In the genomic region with DNA sequence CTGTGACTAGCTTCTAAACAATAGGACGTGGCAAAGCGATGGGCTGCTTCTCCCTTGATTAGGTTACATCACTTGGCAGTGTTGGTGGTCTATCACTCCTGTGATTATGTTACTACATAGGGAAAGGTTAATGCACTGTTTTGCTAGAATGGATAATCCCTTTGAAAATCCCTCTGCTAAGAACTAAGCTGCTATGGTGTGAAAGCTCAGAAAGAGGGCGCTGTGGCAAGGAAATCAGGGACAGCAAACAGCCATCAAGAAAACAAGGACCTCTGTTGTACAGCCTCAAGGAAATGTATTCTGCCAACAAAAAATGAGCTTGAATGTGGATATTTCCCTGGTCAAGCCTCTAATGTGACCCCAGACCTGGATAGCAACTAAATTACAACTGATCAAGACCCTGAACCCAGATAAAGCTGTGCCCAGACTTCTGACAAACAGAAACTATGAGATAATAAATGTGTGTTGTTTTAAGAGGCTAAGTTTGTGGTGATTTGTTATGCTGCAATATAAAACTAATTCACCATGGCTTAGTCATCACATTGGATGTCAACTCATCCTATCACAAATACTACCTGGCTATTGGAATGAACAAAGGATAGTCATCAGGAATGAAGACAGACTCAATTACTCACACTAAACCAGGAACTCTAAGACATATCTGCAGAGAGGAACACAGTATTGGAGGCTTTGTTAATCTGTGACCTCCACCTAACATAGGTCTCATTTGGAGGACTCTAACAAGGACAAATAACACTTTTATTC, we compare ENCODE assay signal across 8 cellular contexts.
A peak's percentile ranks its signal among the peaks of the same experiment; 100 is the strongest.
DNase-seq lines count a peak whose midpoint lies in the region; ATAC-seq and TF ChIP-seq lines count a peak whose summit lies in the region.

No MANE protein-coding gene starts in this region.

- H3K9me3 ChIP-seq in Caco-2, result no peaks in the 10 kb centered on the region

- H3K9me3 Mint-ChIP-seq in Caco-2 (ENCODE audit: unreplicated experiment) (no peaks in the 10 kb centered on the region), WTC11 (no peaks in the 10 kb centered on the region)
- H3K9me3 Mint-ChIP-seq in effector memory CD8-positive, alpha-beta T cell, result peaks cover 0 to 8% of the 10 kb centered on the region in 2 donors

- ATAC-seq in WTC11, result peak; percentile 95
- ATAC-seq in HG02642 (IDR thresholded peaks at IDR 0.05; ENCODE audit: poor library complexity, unreplicated experiment), result no peak
- no peak for ATAC-seq in effector memory CD8-positive, alpha-beta T cell (replicated peaks)

- H3K4me1 ChIP-seq in Caco-2, result no peaks in the 10 kb centered on the region

- H3K36me3 ChIP-seq in Caco-2 (ENCODE audit: control insufficient read depth, insufficient read depth, low read length), result no peaks in the 10 kb centered on the region

- intact Hi-C loops in Caco-2 (cut with micrococcal nuclease; ENCODE audit: unreplicated experiment), result no loop called here

- H3K27me3 ChIP-seq in Caco-2 (replicated peaks; ENCODE audit: control insufficient read depth, insufficient read depth, low read length), result no peaks in the 10 kb centered on the region

- BruUV-seq in Caco-2 (replicated peaks; lab: Mats Ljungman, UMichigan), result no TSS peak

- DNase-seq in Caco-2 (peak in 1 of 2 experiments; percentile 35), HPDE6-E6E7 (ENCODE audit: extremely low spot score) (peak; percentile 54), WTC11 (ENCODE audit: low spot score) (peak; percentile 39), kidney glomerular epithelial cell (lab: John Stamatoyannopoulos, UW) (peak; percentile 86), activated gamma-delta T cell (lab: John Stamatoyannopoulos, UW) (no peak), cerebellum (ENCODE audit: low spot score) (no peak)
- DNase-seq in effector memory CD8-positive, alpha-beta T cell, result no peak

- TF ChIP-seq CTCF in Caco-2 (IDR thresholded peaks at IDR 0.05; ENCODE audit: insufficient read depth in 1 of 2, low read depth in 1 of 2, low read length in 1 of 2, severe bottlenecking in 1 of 2, unreplicated experiment in 1 of 2), result peak; percentile 22 to 28
- TF ChIP-seq CTCF in WTC11 (IDR thresholded peaks at IDR 0.05), result peak; percentile 58

- H3K4me3 ChIP-seq in Caco-2 (ENCODE audit: low read depth, low read length), result no peak overlapping the region

- no peaks in the 10 kb centered on the region for H3K27me3 Mint-ChIP-seq in Caco-2 (ENCODE audit: insufficient read depth, unreplicated experiment)
- H3K27me3 Mint-ChIP-seq in WTC11 (ENCODE audit: low read depth), result no peaks in the 10 kb centered on the region
- no peaks in the 10 kb centered on the region for H3K27me3 Mint-ChIP-seq in effector memory CD8-positive, alpha-beta T cell

- H3K4me3 Mint-ChIP-seq in Caco-2 (ENCODE audit: unreplicated experiment) (no peak overlapping the region), WTC11 (no peak overlapping the region)
- no peak overlapping the region for H3K4me3 Mint-ChIP-seq in effector memory CD8-positive, alpha-beta T cell

- CTCF ChIA-PET in Caco-2 (lab: Charles Lee), result no interaction called here
- CTCF ChIA-PET in WTC11 (lab: Charles Lee), result interaction anchor here (0.7 to 2.0 kb wide), 23 partner anchors 8 to 1117 kb away, joined by 3 to 9 read pairs (median 4); no protein-coding TSS in a partner anchor

- H3K4me1 Mint-ChIP-seq in Caco-2 (ENCODE audit: low read depth, unreplicated experiment) (no peaks in the 10 kb centered on the region), WTC11 (peaks cover 14% of the 10 kb centered on the region)
- H3K4me1 Mint-ChIP-seq in effector memory CD8-positive, alpha-beta T cell (ENCODE audit: low read depth in 2 of 2), result no peaks in the 10 kb centered on the region

- H3K27ac Mint-ChIP-seq in Caco-2 (ENCODE audit: unreplicated experiment) (no peak overlapping the region), WTC11 (no peak overlapping the region; the same call in 1 of the 2 replicates)
- H3K27ac Mint-ChIP-seq in effector memory CD8-positive, alpha-beta T cell, result no peak overlapping the region

- H3K36me3 Mint-ChIP-seq in Caco-2 (ENCODE audit: insufficient read depth, unreplicated experiment) (no peaks in the 10 kb centered on the region), WTC11 (no peaks in the 10 kb centered on the region)
- H3K36me3 Mint-ChIP-seq in effector memory CD8-positive, alpha-beta T cell (ENCODE audit: insufficient read depth), result no peaks in the 10 kb centered on the region

- POLR2A ChIA-PET in Caco-2 (lab: Charles Lee), result no interaction called here
- POLR2A ChIA-PET in WTC11 (lab: Charles Lee), result no interaction called here

TF ChIP-seq in WTC11, 78 proteins besides CTCF, POLR2A, EP300 and RAD21:
- TF ChIP-seq, protein P1, sequence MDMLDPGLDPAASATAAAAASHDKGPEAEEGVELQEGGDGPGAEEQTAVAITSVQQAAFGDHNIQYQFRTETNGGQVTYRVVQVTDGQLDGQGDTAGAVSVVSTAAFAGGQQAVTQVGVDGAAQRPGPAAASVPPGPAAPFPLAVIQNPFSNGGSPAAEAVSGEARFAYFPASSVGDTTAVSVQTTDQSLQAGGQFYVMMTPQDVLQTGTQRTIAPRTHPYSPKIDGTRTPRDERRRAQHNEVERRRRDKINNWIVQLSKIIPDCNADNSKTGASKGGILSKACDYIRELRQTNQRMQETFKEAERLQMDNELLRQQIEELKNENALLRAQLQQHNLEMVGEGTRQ (CRISPR knock-in tag; IDR thresholded peaks at IDR 0.05), result no peak
- TF ChIP-seq SMAD3 (CRISPR knock-in tag; IDR thresholded peaks at IDR 0.05; ENCODE audit: borderline replicate concordance), result no peak
- TF ChIP-seq CREM (CRISPR knock-in tag; IDR thresholded peaks at IDR 0.05), result no peak
- TF ChIP-seq CBFB (CRISPR knock-in tag; IDR thresholded peaks at IDR 0.05; ENCODE audit: low read depth), result no peak
- no peak for TF ChIP-seq NR1H2 (CRISPR knock-in tag; IDR thresholded peaks at IDR 0.05)
- TF ChIP-seq, protein P2, sequence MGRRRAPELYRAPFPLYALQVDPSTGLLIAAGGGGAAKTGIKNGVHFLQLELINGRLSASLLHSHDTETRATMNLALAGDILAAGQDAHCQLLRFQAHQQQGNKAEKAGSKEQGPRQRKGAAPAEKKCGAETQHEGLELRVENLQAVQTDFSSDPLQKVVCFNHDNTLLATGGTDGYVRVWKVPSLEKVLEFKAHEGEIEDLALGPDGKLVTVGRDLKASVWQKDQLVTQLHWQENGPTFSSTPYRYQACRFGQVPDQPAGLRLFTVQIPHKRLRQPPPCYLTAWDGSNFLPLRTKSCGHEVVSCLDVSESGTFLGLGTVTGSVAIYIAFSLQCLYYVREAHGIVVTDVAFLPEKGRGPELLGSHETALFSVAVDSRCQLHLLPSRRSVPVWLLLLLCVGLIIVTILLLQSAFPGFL (CRISPR knock-in tag; IDR thresholded peaks at IDR 0.05; ENCODE audit: borderline replicate concordance), result no peak
- TF ChIP-seq ZNF138 (CRISPR knock-in tag; conservative IDR thresholded peaks at IDR 0.05), result no peak
- no peak for TF ChIP-seq CDX4 (CRISPR knock-in tag; IDR thresholded peaks at IDR 0.05; ENCODE audit: borderline replicate concordance)
- no peak for TF ChIP-seq GRHL2 (CRISPR knock-in tag; IDR thresholded peaks at IDR 0.05; ENCODE audit: insufficient replicate concordance, severe bottlenecking)
- TF ChIP-seq ZNF317 (CRISPR knock-in tag; IDR thresholded peaks at IDR 0.05; ENCODE audit: borderline replicate concordance, low read depth), result no peak

Comparison
In these comparisons a context has a peak if more than half of its experiments do, and no peak if none do; other contexts are left out.
1. DNase-seq: peak in HPDE6-E6E7 (single experiment), WTC11 (single experiment) and kidney glomerular epithelial cell (single experiment); none in activated gamma-delta T cell (single experiment), cerebellum (single experiment) and effector memory CD8-positive, alpha-beta T cell (0 of 3).